ENCODE assay signal across 8 cellular contexts in genomic region chrX:48897621-48898306, GRCh38. TPM values are rescaled to one million over a fixed set of nuclear protein-coding genes. Genes with fewer than 3 reads are reported as not detected.
A peak's percentile ranks its signal among the peaks of the same experiment; 100 is the strongest.
DNase-seq lines count a peak whose midpoint lies in the region; ATAC-seq and TF ChIP-seq lines count a peak whose summit lies in the region.

TSS of gene PQBP1 (plus strand) at chrX:48897930. CDS start at chrX:48898510, 580 bp downstream.
TSS of gene TIMM17B (minus strand) at chrX:48897768. CDS start at chrX:48897749, 19 bp downstream.

- POLR2A ChIA-PET in GM10248 (lab: Yijun Ruan, JAX): interaction anchor here (0.8 to 1.2 kb wide), 5 partner anchors 8 to 17 kb away, joined by 3 to 5 read pairs (median 4); partner anchors contain the start of gene SLC35A2

- H3K27me3 Mint-ChIP-seq in activated naive CD8-positive, alpha-beta T cell treated with anti-CD3 and anti-CD28 coated beads for 36 hours: no peaks in the 10 kb centered on the region

- H3K9me3 ChIP-seq in osteoblast (ENCODE audit: low read depth, low read length): no peaks in the 10 kb centered on the region
- no peaks in the 10 kb centered on the region for H3K9me3 ChIP-seq in thoracic aorta

- H3K27me3 ChIP-seq in osteoblast (ENCODE audit: insufficient read depth, low read length) (no peaks in the 10 kb centered on the region), thoracic aorta (replicated peaks; ENCODE audit: insufficient read depth) (no peaks in the 10 kb centered on the region)

- peaks cover 31% of the 10 kb centered on the region for H3K79me2 ChIP-seq in osteoblast (ENCODE audit: insufficient read depth, low read length)

- H3K36me3 ChIP-seq in osteoblast (ENCODE audit: insufficient read depth, low read length) (peaks cover 8% of the 10 kb centered on the region), thoracic aorta (peaks cover 4% of the 10 kb centered on the region)

- H3K27ac ChIP-seq in osteoblast (ENCODE audit: low read depth, low read length) (peak within 1 kb of the TSS; percentile 91), thoracic aorta (peak within 1 kb of the TSS; percentile 94 to 97)

- no peaks in the 10 kb centered on the region for H3K9me3 Mint-ChIP-seq in activated naive CD8-positive, alpha-beta T cell treated with anti-CD3 and anti-CD28 coated beads for 36 hours

- peaks cover 9% of the 10 kb centered on the region for H3K36me3 Mint-ChIP-seq in activated naive CD8-positive, alpha-beta T cell treated with anti-CD3 and anti-CD28 coated beads for 36 hours

- H4K20me1 ChIP-seq in osteoblast (ENCODE audit: insufficient read depth, low read length): peaks cover 3% of the 10 kb centered on the region

- H3K4me3 ChIP-seq in osteoblast (ENCODE audit: insufficient read depth, low read length) (peak within 1 kb of the TSS; percentile 91), thoracic aorta (peak within 1 kb of the TSS; percentile 89)

- H2AFZ ChIP-seq in osteoblast (ENCODE audit: low read length): peak within 1 kb of the TSS; percentile 91

- TF ChIP-seq CTCF in GM10248 (IDR thresholded peaks at IDR 0.05; ENCODE audit: control extremely low read depth, extremely low read depth, low read depth, missing control alignments) (no peak), osteoblast (IDR thresholded peaks at IDR 0.05; ENCODE audit: extremely low read depth, low read depth, low read length) (no peak), thoracic aorta (IDR thresholded peaks at IDR 0.05) (no peak)

- H3K4me3 Mint-ChIP-seq in activated naive CD8-positive, alpha-beta T cell treated with anti-CD3 and anti-CD28 coated beads for 36 hours: peak within 1 kb of the TSS; percentile 89

- peak within 1 kb of the TSS; percentile 92 for H3K27ac Mint-ChIP-seq in activated naive CD8-positive, alpha-beta T cell treated with anti-CD3 and anti-CD28 coated beads for 36 hours

- peak within 1 kb of the TSS; percentile 90 for H3K4me2 ChIP-seq in osteoblast (ENCODE audit: insufficient read depth, low read length)

- H3K4me1 Mint-ChIP-seq in activated naive CD8-positive, alpha-beta T cell treated with anti-CD3 and anti-CD28 coated beads for 36 hours: peaks cover 21% of the 10 kb centered on the region

- DNase-seq in GM10248 (ENCODE audit: extremely low spot score) (peak; percentile 84), NCI-H1105 (lab: John Stamatoyannopoulos, UW) (peak; percentile 88), SKM-1 treated with dmso at 0.1 percent for 144 hours (lab: John Stamatoyannopoulos, UW; ENCODE audit: unreplicated experiment) (peak; percentile 79), glomerular visceral epithelial cell (ENCODE audit: extremely low spot score) (peak; percentile 93), osteoblast (ENCODE audit: insufficient read length, low spot score, missing footprints) (peak; percentile 96), thoracic aorta (ENCODE audit: low spot score) (peak; percentile 57)
- peak; percentile 89 for DNase-seq in activated naive CD8-positive, alpha-beta T cell treated with anti-CD3 and anti-CD28 coated beads for 36 hours

- H3K4me1 ChIP-seq in osteoblast (ENCODE audit: insufficient read depth, low read length): peaks cover 10% of the 10 kb centered on the region
- no peaks in the 10 kb centered on the region for H3K4me1 ChIP-seq in thoracic aorta (ENCODE audit: control insufficient read depth in 1 of 2, low read depth in 2 of 2)

- CTCF ChIA-PET in GM10248 (lab: Yijun Ruan, JAX): interaction anchor here (0.9 to 2.7 kb wide), 3 partner anchors 9 to 49 kb away, joined by 3 to 11 read pairs (median 5); no protein-coding TSS in a partner anchor

- peak; percentile 87 for ATAC-seq in HG02623 (IDR thresholded peaks at IDR 0.05; ENCODE audit: unreplicated experiment)
- peak; percentile 95 for ATAC-seq in thoracic aorta (ENCODE audit: insufficient number of reproducible peaks, low FRiP score, low read depth)

RNA-seq across cellular contexts. Expression of gene PQBP1, which starts in this region (rescaled TPM):
- 10 to 100 TPM; 84.3 to 85.7 TPM for total RNA-seq in activated naive CD8-positive, alpha-beta T cell treated with anti-CD3 and anti-CD28 coated beads for 36 hours
- total RNA-seq in osteoblast (32.9 and 33.6 TPM in 2 replicates), thoracic aorta (10 to 100 TPM; 37.5 to 60.2 TPM)

RNA-seq across cellular contexts. Expression of gene TIMM17B, which starts in this region (rescaled TPM):
- 10 to 100 TPM; 57.8 to 60.5 TPM for total RNA-seq in activated naive CD8-positive, alpha-beta T cell treated with anti-CD3 and anti-CD28 coated beads for 36 hours
- 20.6 and 24.2 TPM in 2 replicates for total RNA-seq in osteoblast
- 10 to 100 TPM; 30.0 to 52.0 TPM for total RNA-seq in thoracic aorta

Comparison
In these comparisons a context has a peak if more than half of its experiments do, and no peak if none do; other contexts are left out.
1. Peak in every context shown above with its lines: DNase-seq, ATAC-seq, H3K4me3 ChIP-seq and H3K27ac ChIP-seq.